Comparison of ENCODE assay signal across 8 cellular contexts in genomic region chr5:138438724-138439536, GRCh38. TPM values are rescaled to one million over a fixed set of nuclear protein-coding genes. Genes with fewer than 3 reads are reported as not detected.
DNase-seq lines count a peak whose midpoint lies in the region; ATAC-seq and TF ChIP-seq lines count a peak whose summit lies in the region.

Gene REEP2, plus strand, starts transcription at chr5:138439057. Its CDS starts 152 bp downstream, at chr5:138439209.

- peaks cover 12% of the 10 kb centered on the region for H3K4me1 ChIP-seq in DOHH2 (ENCODE audit: control insufficient read depth, low read length)

- no peak within 1 kb of the TSS for H3K27ac ChIP-seq in DOHH2 (ENCODE audit: low read depth, low read length)
- peak within 1 kb of the TSS in 1 of 2 donors; percentile 40 for H3K27ac ChIP-seq in coronary artery

- peak; percentile 88 for ATAC-seq in activated CD4-positive, alpha-beta T cell treated with anti-CD3 and anti-CD28 coated beads for 36 hours
- ATAC-seq in left lobe of liver, result peak; percentile 72

- CTCF ChIA-PET in activated CD4-positive, alpha-beta T cell treated with anti-CD3 and anti-CD28 coated beads for 36 hours (lab: Charles Lee), result interaction anchor here (0.7 to 1.9 kb wide), 10 partner anchors 11 to 386 kb away, joined by 3 to 9 read pairs (median 4); partner anchors contain the start of genes EGR1 and KDM3B

- peaks cover 21% of the 10 kb centered on the region for H3K36me3 ChIP-seq in DOHH2 (ENCODE audit: control insufficient read depth, low read length)
- peaks cover 11% of the 10 kb centered on the region for H3K36me3 ChIP-seq in H7 (replicated peaks; ENCODE audit: control insufficient read depth, insufficient read depth, low read length)

- H3F3A ChIP-seq in DOHH2 (ENCODE audit: control insufficient read depth, insufficient read depth), result peaks cover 19% of the 10 kb centered on the region

- intact Hi-C loops in activated CD4-positive, alpha-beta T cell treated with anti-CD3 and anti-CD28 coated beads for 36 hours (cut with DNase I, micrococcal nuclease), result loop anchor here in 1 of 2 experiments (1.0 to 2.0 kb wide), 3 partner anchors 25 to 226 kb away; partner anchors contain the start of gene CDC23

- POLR2A ChIA-PET in activated CD4-positive, alpha-beta T cell treated with anti-CD3 and anti-CD28 coated beads for 36 hours (lab: Charles Lee), result interaction anchor here (1.0 kb wide), 1 partner anchor 26 kb away, joined by 3 read pairs; the partner anchor contains the start of gene EGR1

- TF ChIP-seq CTCF in DOHH2 (IDR thresholded peaks at IDR 0.05; ENCODE audit: low read depth, low read length, poor library complexity, severe bottlenecking) (no peak), coronary artery (IDR thresholded peaks at IDR 0.05) (no peak)

- no peaks in the 10 kb centered on the region for H3K9me2 ChIP-seq in DOHH2 (replicated peaks; ENCODE audit: control insufficient read depth, low read length)

- no peaks in the 10 kb centered on the region for H3K27me3 Mint-ChIP-seq in activated CD4-positive, alpha-beta T cell treated with anti-CD3 and anti-CD28 coated beads for 36 hours

- no peak within 1 kb of the TSS for H3K27ac Mint-ChIP-seq in activated CD4-positive, alpha-beta T cell treated with anti-CD3 and anti-CD28 coated beads for 36 hours

- H3K4me3 ChIP-seq in DOHH2 (ENCODE audit: low read length) (peak within 1 kb of the TSS; percentile 73), H7 (ENCODE audit: insufficient read depth, low read depth, low read length) (peak within 1 kb of the TSS; percentile 68), coronary artery (peak within 1 kb of the TSS; percentile 80)

- no peaks in the 10 kb centered on the region for H3K9me3 ChIP-seq in DOHH2 (ENCODE audit: control insufficient read depth, insufficient read depth, low read length)

- H3K4me2 ChIP-seq in DOHH2 (ENCODE audit: low read length), result peak within 1 kb of the TSS; percentile 90

- peak within 1 kb of the TSS; percentile 67 for H3K4me3 Mint-ChIP-seq in activated CD4-positive, alpha-beta T cell treated with anti-CD3 and anti-CD28 coated beads for 36 hours

- H3K36me3 Mint-ChIP-seq in activated CD4-positive, alpha-beta T cell treated with anti-CD3 and anti-CD28 coated beads for 36 hours (ENCODE audit: low read depth), result peaks cover 4% of the 10 kb centered on the region

- peaks cover 10% of the 10 kb centered on the region; the same call in 1 of the 2 replicates for H4K20me1 ChIP-seq in DOHH2 (ENCODE audit: control insufficient read depth, insufficient read depth, low read depth, low read length)

- no peaks in the 10 kb centered on the region for H3K79me2 ChIP-seq in DOHH2 (ENCODE audit: control insufficient read depth, low read length)

- H3K4me1 Mint-ChIP-seq in activated CD4-positive, alpha-beta T cell treated with anti-CD3 and anti-CD28 coated beads for 36 hours, result peaks cover 15% of the 10 kb centered on the region

- DNase-seq in H7 (peak; percentile 97), NCI-H1105 (lab: John Stamatoyannopoulos, UW) (peak; percentile 29), coronary artery (ENCODE audit: low spot score) (no peak), left lobe of liver (ENCODE audit: low spot score) (no peak), SKM-1 treated with dmso at 0.1 percent for 144 hours (lab: John Stamatoyannopoulos, UW; ENCODE audit: unreplicated experiment) (no peak)
- DNase-seq in activated CD4-positive, alpha-beta T cell treated with anti-CD3 and anti-CD28 coated beads for 36 hours, result peak; percentile 86
- DNase-seq in stimulated activated CD4-positive, alpha-beta T cell treated with anti-CD3 and anti-CD28 coated beads, TNF-alpha, amount 100 ng/mL, for 24 hours (ENCODE audit: low read depth in 3 of 3), result peak in 2 of 3 experiments; percentile 43 to 62

- H3K9me3 Mint-ChIP-seq in activated CD4-positive, alpha-beta T cell treated with anti-CD3 and anti-CD28 coated beads for 36 hours (ENCODE audit: low read depth), result no peaks in the 10 kb centered on the region

- H3K27me3 ChIP-seq in DOHH2 (ENCODE audit: control insufficient read depth, low read length), result 0 out of 2 replicates have a peak, but pooled peaks cover 5% of the 10 kb centered on the region
- H3K27me3 ChIP-seq in H7 (ENCODE audit: control insufficient read depth, insufficient read depth, low read length), result no peaks in the 10 kb centered on the region; the same call in 1 of the 2 replicates

RNA-seq across cellular contexts. Expression of gene REEP2, which starts in this region (rescaled TPM):
- total RNA-seq in H7 (2014; rRNA removed; shearing (Covaris generic)), result 18.3 and 20.3 TPM in 2 replicates
- total RNA-seq in activated CD4-positive, alpha-beta T cell treated with anti-CD3 and anti-CD28 coated beads for 36 hours, result 1 to 10 TPM; 4.0 to 5.6 TPM
- not detected for total RNA-seq in left lobe of liver

Comparison
In these comparisons a context has a peak if more than half of its experiments do, and no peak if none do; other contexts are left out.
1. Peak in ATAC-seq in left lobe of liver; RNA of the gene not detected or under 1 TPM.
2. DNase-seq: peak in H7 (single experiment), NCI-H1105 (single experiment), activated CD4-positive, alpha-beta T cell treated with anti-CD3 and anti-CD28 coated beads for 36 hours (single experiment) and stimulated activated CD4-positive, alpha-beta T cell treated with anti-CD3 and anti-CD28 coated beads, TNF-alpha, amount 100 ng/mL, for 24 hours (2 of 3); none in coronary artery (single experiment), left lobe of liver (single experiment) and SKM-1 treated with dmso at 0.1 percent for 144 hours (single experiment).
3. Peak in every context shown above with its lines, with median percentiles within 50 percentile points of each other: H3K4me3 ChIP-seq.